ENCODE assay signal across 10 cellular contexts in genomic region chr7:112484671-112485097, GRCh38. TPM values are rescaled to one million over a fixed set of nuclear protein-coding genes. Genes with fewer than 3 reads are reported as not detected.
DNase-seq lines count a peak whose midpoint lies in the region; ATAC-seq, FAIRE-seq and TF ChIP-seq lines count a peak whose summit lies in the region.
"Had no signal": no experiment of that assay in that cellular context is flagged by ENCODE, and none has a peak within 500 bp of the region (broad histone marks: within the 10 kb centered on the region; RNA-seq: fewer than 3 reads in every experiment).

No MANE protein-coding gene starts in this region.

- intact Hi-C loops in pancreas (cut with DNase I) (loop anchor here in 1 of 3 donors (10.0 kb wide), 1 partner anchor 740 kb away; no protein-coding TSS in a partner anchor), posterior vena cava (cut with DNase I) (no loop called here)

- H3K4me3 ChIP-seq in SJCRH30 (no peak overlapping the region), fibroblast of mammary gland (ENCODE audit: control insufficient read depth, low read depth, low read length) (no peak overlapping the region), pancreas (no peak overlapping the region)

- H3K27me3 ChIP-seq in SJCRH30 (no peaks in the 10 kb centered on the region), pancreas (no peaks in the 10 kb centered on the region)

- DNase-seq in DMS53 (lab: John Stamatoyannopoulos, UW), result peak; percentile 55
- DNase-seq in SJCRH30, result peak; percentile 77 to 85
- DNase-seq in fibroblast of mammary gland (ENCODE audit: low read depth), result peak; percentile 94
- no peak for DNase-seq in pancreas
- no peak for DNase-seq in anterior cingulate cortex (lab: John Stamatoyannopoulos, UW)
- DNase-seq in posterior vena cava (ENCODE audit: low spot score), result no peak
- no peak for DNase-seq in pons (ENCODE audit: low spot score)
- no peak for DNase-seq in stimulated activated CD4-positive, alpha-beta T cell treated with anti-CD3 and anti-CD28 coated beads, Interleukin-2, amount 100 ng/mL, for 24 hours
- DNase-seq: activated naive CD8-positive, alpha-beta T cell treated with anti-CD3 and anti-CD28 coated beads for 36 hours; T-cell had no signal

- TF ChIP-seq CTCF in fibroblast of mammary gland (conservative IDR thresholded peaks at IDR 0.05; ENCODE audit: control insufficient read depth, insufficient read depth, low read depth, low read length) (no peak), pancreas (IDR thresholded peaks at IDR 0.05) (no peak)

- no peak overlapping the region for H3K27ac ChIP-seq in SJCRH30
- H3K27ac ChIP-seq in pancreas, result peak overlapping the region in 1 of 4 donors; percentile 23

- H3K9me3 ChIP-seq in SJCRH30 (replicated peaks) (no peaks in the 10 kb centered on the region), pancreas (no peaks in the 10 kb centered on the region)

- no peak for FAIRE-seq in pancreas (lab: Jason Lieb, UNC)

- 75 to 80% methylated on average over 3 of the region's 3 CpGs for WGBS in pancreas, 2 donors

- H3K36me3 ChIP-seq in SJCRH30, result no peaks in the 10 kb centered on the region
- no peaks in the 10 kb centered on the region for H3K36me3 ChIP-seq in pancreas

- peak; percentile 28 to 65 (median 46) for ATAC-seq in pancreas

- H3K4me1 ChIP-seq in SJCRH30, result peaks cover 26% of the 10 kb centered on the region
- peaks cover 0 to 21% (median 0%) of the 10 kb centered on the region in 3 donors for H3K4me1 ChIP-seq in pancreas

RNA-seq across cellular contexts. Expression of gene LSMEM1, which starts 3.9 kb away (rescaled TPM):
- total RNA-seq in SJCRH30 (2014; rRNA removed; shearing (Covaris generic)), result 0.30 and 0.51 TPM in 2 replicates
- total RNA-seq in pancreas, result 1 to 10 TPM in 5 of 6 donors, under 1 TPM in 1; 0.88 to 6.4 (median 2.1) TPM
- polyA plus RNA-seq in pancreas, result 1 to 10 TPM; 7.0 to 8.1 TPM
- 1 to 10 TPM; 1.2 to 3.4 TPM for total RNA-seq in posterior vena cava

RNA-seq across cellular contexts. Expression of gene IFRD1, which starts 34.4 kb away (rescaled TPM):
- 45.0 and 55.9 TPM in 2 replicates for total RNA-seq in SJCRH30 (2014; rRNA removed; shearing (Covaris generic))
- total RNA-seq in pancreas (100 to 1,000 TPM in 2 of 6 donors, 10 to 100 TPM in 4; 44.7 to 141 (median 72.6) TPM), posterior vena cava (100 to 1,000 TPM in 1 of 2 donors, 10 to 100 TPM in 1; 58.3 to 127 TPM)
- 100 to 1,000 TPM in 1 of 2 donors, 10 to 100 TPM in 1; 45.3 to 102 TPM for polyA plus RNA-seq in pancreas

Comparison
In these comparisons a context has a peak if more than half of its experiments do, and no peak if none do; other contexts are left out.
1. DNase-seq: peak in DMS53 (single experiment), SJCRH30 (2 of 2) and fibroblast of mammary gland (single experiment); none in pancreas (0 of 6), anterior cingulate cortex (0 of 58), posterior vena cava (single experiment), pons (single experiment) and stimulated activated CD4-positive, alpha-beta T cell treated with anti-CD3 and anti-CD28 coated beads, Interleukin-2, amount 100 ng/mL, for 24 hours (0 of 2).